ENCODE assay signal across 1 cellular context in the genomic region with DNA sequence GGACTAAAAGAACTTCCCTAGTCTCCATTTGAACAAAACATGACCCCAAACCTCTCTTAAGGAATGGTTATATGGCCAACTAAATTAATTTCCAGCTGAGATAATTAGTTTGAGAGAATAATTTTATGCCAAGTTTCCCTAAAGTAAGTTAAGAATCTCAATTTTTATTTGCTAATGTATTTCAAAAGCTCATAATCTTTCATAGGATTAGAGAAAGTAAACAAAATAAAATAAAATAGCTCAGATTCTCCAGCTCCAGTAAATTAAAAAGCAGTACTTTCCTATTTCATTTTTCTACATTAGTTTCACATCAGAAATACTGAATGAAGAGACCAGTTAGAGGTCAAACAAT.
TF ChIP-seq lines count a peak whose summit lies in the region.

No MANE protein-coding gene starts in this region.

TF ChIP-seq in HEK293, 187 proteins besides CTCF, POLR2A, EP300 and RAD21 (continued from another document):
- no peak for TF ChIP-seq ZNF132 (tag by site-specific recombination; IDR thresholded peaks at IDR 0.05; ENCODE audit: borderline replicate concordance)
- no peak for TF ChIP-seq ZNF211 (tag by site-specific recombination; IDR thresholded peaks at IDR 0.05; ENCODE audit: low read depth)
- no peak for TF ChIP-seq ZNF23 (tag by site-specific recombination; IDR thresholded peaks at IDR 0.05; ENCODE audit: borderline replicate concordance)
- TF ChIP-seq, protein P1, sequence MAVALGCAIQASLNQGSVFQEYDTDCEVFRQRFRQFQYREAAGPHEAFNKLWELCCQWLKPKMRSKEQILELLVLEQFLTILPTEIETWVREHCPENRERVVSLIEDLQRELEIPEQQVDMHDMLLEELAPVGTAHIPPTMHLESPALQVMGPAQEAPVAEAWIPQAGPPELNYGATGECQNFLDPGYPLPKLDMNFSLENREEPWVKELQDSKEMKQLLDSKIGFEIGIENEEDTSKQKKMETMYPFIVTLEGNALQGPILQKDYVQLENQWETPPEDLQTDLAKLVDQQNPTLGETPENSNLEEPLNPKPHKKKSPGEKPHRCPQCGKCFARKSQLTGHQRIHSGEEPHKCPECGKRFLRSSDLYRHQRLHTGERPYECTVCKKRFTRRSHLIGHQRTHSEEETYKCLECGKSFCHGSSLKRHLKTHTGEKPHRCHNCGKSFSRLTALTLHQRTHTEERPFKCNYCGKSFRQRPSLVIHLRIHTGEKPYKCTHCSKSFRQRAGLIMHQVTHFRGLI (tag by site-specific recombination; IDR thresholded peaks at IDR 0.05), result no peak
- TF ChIP-seq ZNF157 (tag by site-specific recombination; IDR thresholded peaks at IDR 0.05), result no peak
- TF ChIP-seq ZNF416 (tag by site-specific recombination; IDR thresholded peaks at IDR 0.05), result no peak
- TF ChIP-seq ZNF777 (tag by site-specific recombination; IDR thresholded peaks at IDR 0.05; ENCODE audit: borderline replicate concordance), result no peak
